ENCODE assay signal across 19 cellular contexts in genomic region chr6:17940151-17940791, GRCh38. TPM values are rescaled to one million over a fixed set of nuclear protein-coding genes. Genes with fewer than 3 reads are reported as not detected.
DNase-seq lines count a peak whose midpoint lies in the region; ATAC-seq, FAIRE-seq and TF ChIP-seq lines count a peak whose summit lies in the region.
"Had no signal": no experiment of that assay in that cellular context is flagged by ENCODE, and none has a peak within 500 bp of the region (broad histone marks: within the 10 kb centered on the region; RNA-seq: fewer than 3 reads in every experiment).

No MANE protein-coding gene starts in this region.

- H3K18ac ChIP-seq in H1 (ENCODE audit: extremely low read depth, low read length), result no peak overlapping the region

- H3K9me3 ChIP-seq in cardiac muscle cell (ENCODE audit: low read depth), result no peaks in the 10 kb centered on the region
- no peaks in the 10 kb centered on the region for H3K9me3 ChIP-seq in H1 (ENCODE audit: insufficient read depth in 2 of 2, low read depth in 1 of 2, low read length in 1 of 2)
- H3K9me3 ChIP-seq in iPS-20b (ENCODE audit: insufficient read depth, low read depth, low read length), result no peaks in the 10 kb centered on the region

- H3K4me1 Mint-ChIP-seq in activated naive CD8-positive, alpha-beta T cell treated with anti-CD3 and anti-CD28 coated beads, Interleukin-2, amount 50 U/mL, for 24 hours, result peaks cover 3% of the 10 kb centered on the region

- TF ChIP-seq CTCF in cardiac muscle cell (IDR thresholded peaks at IDR 0.05; ENCODE audit: low read depth, low read length), result no peak
- TF ChIP-seq CTCF in H1 (IDR thresholded peaks at IDR 0.05; ENCODE audit: control extremely low read depth in 1 of 3, insufficient read depth in 1 of 3, low read depth in 1 of 3, low read length in 3 of 3), result no peak

- H3K36me3 ChIP-seq in cardiac muscle cell, result no peaks in the 10 kb centered on the region
- no peaks in the 10 kb centered on the region for H3K36me3 ChIP-seq in H1 (ENCODE audit: control insufficient read depth in 2 of 4, insufficient read depth in 4 of 4, low read length in 3 of 4)
- H3K36me3 ChIP-seq in iPS-20b (ENCODE audit: insufficient read depth, low read depth, low read length), result no peaks in the 10 kb centered on the region

- H3K27me3 ChIP-seq in cardiac muscle cell (no peaks in the 10 kb centered on the region), H1 (replicated peaks in 1 of 4; ENCODE audit: control insufficient read depth in 3 of 4, extremely low read depth in 1 of 4, insufficient read depth in 3 of 4, low read length in 3 of 4) (no peaks in the 10 kb centered on the region), iPS-20b (ENCODE audit: insufficient read depth, low read length) (no peaks in the 10 kb centered on the region)

- peaks cover 21% of the 10 kb centered on the region for H3K27me3 Mint-ChIP-seq in activated naive CD8-positive, alpha-beta T cell treated with anti-CD3 and anti-CD28 coated beads, Interleukin-2, amount 50 U/mL, for 24 hours

- H4K8ac ChIP-seq in H1 (ENCODE audit: extremely low read depth, insufficient read depth, low read length), result no peak overlapping the region

- POLR2A ChIA-PET in H1 (lab: Charles Lee; ENCODE audit: partially characterized antibody), result no interaction called here

- H3K27ac Mint-ChIP-seq in activated naive CD8-positive, alpha-beta T cell treated with anti-CD3 and anti-CD28 coated beads, Interleukin-2, amount 50 U/mL, for 24 hours, result no peak overlapping the region

- H3K27ac ChIP-seq in cardiac muscle cell (peak overlapping the region; percentile 54), H1 (ENCODE audit: low read depth, low read length) (no peak overlapping the region), iPS-20b (ENCODE audit: low read length) (no peak overlapping the region)
- H3K27ac ChIP-seq: C4-2B had no signal

- TF ChIP-seq EP300 in H1 (IDR thresholded peaks at IDR 0.05; ENCODE audit: borderline replicate concordance in 1 of 2, low read depth in 2 of 2, low read length in 2 of 2), result no peak

- no peak overlapping the region for H3K4ac ChIP-seq in H1 (replicated peaks; ENCODE audit: insufficient read length, low read depth, low read length)

- no peak overlapping the region for H3K14ac ChIP-seq in H1 (ENCODE audit: insufficient read length)

- H3K79me2 ChIP-seq in H1 (ENCODE audit: control insufficient read depth in 1 of 2, insufficient read depth in 2 of 2, low read length in 2 of 2), result peaks cover 0 to 69% of the 10 kb centered on the region in 2 experiments; a peak in 3 of 4 replicates

- no peak overlapping the region for H2BK120ac ChIP-seq in H1 (replicated peaks; ENCODE audit: low read depth, low read length)

- H3K23me2 ChIP-seq in H1 (ENCODE audit: low read depth, low read length), result peaks cover 2% of the 10 kb centered on the region; the same call in 1 of the 2 replicates

- H3K79me1 ChIP-seq in H1 (ENCODE audit: low read depth, low read length), result no peaks in the 10 kb centered on the region

- no peaks in the 10 kb centered on the region for H4K20me1 ChIP-seq in H1 (replicated peaks in 1 of 2; ENCODE audit: control insufficient read depth in 1 of 2, insufficient read depth in 2 of 2, low read length in 2 of 2)

- H2AK5ac ChIP-seq in H1 (ENCODE audit: low read depth, low read length), result no peak overlapping the region

- TF ChIP-seq RAD21 in H1 (IDR thresholded peaks at IDR 0.05 in 1 of 2, conservative IDR thresholded peaks at IDR 0.05 in 1 of 2; ENCODE audit: low read depth in 2 of 2, low read length in 2 of 2), result no peak

- ATAC-seq in Right ventricle myocardium inferior (no peak), GM21737 (IDR thresholded peaks at IDR 0.05; ENCODE audit: unreplicated experiment) (no peak), HG03159 (IDR thresholded peaks at IDR 0.05; ENCODE audit: unreplicated experiment) (no peak)
- ATAC-seq in activated naive CD8-positive, alpha-beta T cell treated with anti-CD3 and anti-CD28 coated beads, Interleukin-2, amount 50 U/mL, for 24 hours, result no peak

- peak overlapping the region; percentile 27; the same call in 1 of the 2 replicates for H2AFZ ChIP-seq in H1 (ENCODE audit: low read length)

- intact Hi-C loops in Right ventricle myocardium inferior (cut with DNase I), result no loop called here

- H4K91ac ChIP-seq in H1 (replicated peaks; ENCODE audit: insufficient read length, low read length), result no peak overlapping the region

- peaks cover 4% of the 10 kb centered on the region for H3K9me3 Mint-ChIP-seq in activated naive CD8-positive, alpha-beta T cell treated with anti-CD3 and anti-CD28 coated beads, Interleukin-2, amount 50 U/mL, for 24 hours

- no peak overlapping the region for H4K5ac ChIP-seq in H1 (ENCODE audit: insufficient read length, low read depth, low read length)

- WGBS in H1 (ENCODE audit: extremely low coverage in 1 of 2, insufficient coverage in 1 of 2, insufficient read length in 1 of 2, insufficient replicate concordance in 2 of 2, low coverage in 1 of 2, low lambda C conversion rate in 2 of 2, missing lambda C conversion rate in 1 of 2), 2 experiments, result 5% methylated on average over 6 of the region's 6 CpGs; no CpG with 5 or more reads in 1 of the 2 experiments

- no peak overlapping the region for H3K56ac ChIP-seq in H1 (replicated peaks; ENCODE audit: insufficient read length, low read depth, low read length)

- H3K4me1 ChIP-seq in cardiac muscle cell (ENCODE audit: low read depth) (peaks cover 17% of the 10 kb centered on the region), H1 (replicated peaks in 1 of 4; ENCODE audit: control insufficient read depth in 3 of 4, insufficient read depth in 4 of 4, low read length in 3 of 4) (peaks cover 0 to 6% (median 3%) of the 10 kb centered on the region in 4 experiments; a peak in 3 of 7 replicates), iPS-20b (ENCODE audit: insufficient read depth, low read length) (peaks cover 32% of the 10 kb centered on the region)

- H3K9ac ChIP-seq in H1 (replicated peaks in 1 of 4; ENCODE audit: extremely low read depth in 1 of 4, low read depth in 3 of 4, low read length in 3 of 4) (peak overlapping the region in 1 of 4 experiments; percentile 27; a peak in 2 of 7 replicates), iPS-20b (ENCODE audit: low read depth, low read length) (peak overlapping the region; percentile 19; the same call in 1 of the 2 replicates)

- no peak overlapping the region for H3K23ac ChIP-seq in H1 (ENCODE audit: insufficient read length)

- H2BK12ac ChIP-seq in H1 (ENCODE audit: low read depth, low read length), result no peak overlapping the region; the same call in 1 of the 2 replicates

- no peak overlapping the region for H2BK20ac ChIP-seq in H1 (ENCODE audit: low read length)

- CTCF ChIA-PET in H1 (lab: Charles Lee; ENCODE audit: partially characterized antibody), result interaction anchor here (1.4 to 1.7 kb wide), 2 partner anchors 17 to 45 kb away, joined by 3 to 4 read pairs; no protein-coding TSS in a partner anchor

- no peak overlapping the region for H2BK15ac ChIP-seq in H1 (ENCODE audit: low read length)

- H2BK5ac ChIP-seq in H1 (ENCODE audit: low read depth, low read length), result no peak overlapping the region

- TF ChIP-seq POLR2A in H1 (IDR thresholded peaks at IDR 0.05; ENCODE audit: control extremely low read depth in 1 of 2, low read depth in 2 of 2, low read length in 2 of 2), result no peak

- H3K4me2 ChIP-seq in H1 (ENCODE audit: insufficient read depth in 1 of 2, low read depth in 2 of 2, low read length in 2 of 2), result peak overlapping the region; percentile 71 to 74

- H3K4me3 ChIP-seq in cardiac muscle cell, result no peak overlapping the region
- H3K4me3 ChIP-seq in H1 (ENCODE audit: extremely low read depth in 1 of 4, insufficient read depth in 2 of 4, low read depth in 3 of 4, low read length in 4 of 4), result peak overlapping the region in 3 of 4 experiments; percentile 25 to 58 (median 28); a peak in 6 of 8 replicates
- H3K4me3 ChIP-seq in iPS-20b (ENCODE audit: low read length), result peak overlapping the region; percentile 71

- DNase-seq in cardiac muscle cell (ENCODE audit: low read depth in 1 of 2, low spot score in 1 of 2), result no peak
- DNase-seq in Right ventricle myocardium inferior (ENCODE audit: missing footprints), result no peak
- no peak for DNase-seq in H1 (ENCODE audit: low read depth in 1 of 2, low spot score in 2 of 2)
- DNase-seq in OCI-M1 (lab: John Stamatoyannopoulos, UW), result no peak
- DNase-seq in activated naive CD8-positive, alpha-beta T cell treated with anti-CD3 and anti-CD28 coated beads, Interleukin-2, amount 50 U/mL, for 24 hours, result no peak
- DNase-seq: DMS79 treated with DMSO at 0.1 percent for 48 hours, GDM1, Karpas-422, MM.1S, NCI-H1105, NCI-H1694 treated with DMSO at 0.1 percent for 48 hours, NCI-H345, NCI-H82, SIG-M5 had no signal

- peak; percentile 13 for FAIRE-seq in H1 (lab: Jason Lieb, UNC)
- FAIRE-seq: GM12892 had no signal

- H3K4me3 Mint-ChIP-seq in activated naive CD8-positive, alpha-beta T cell treated with anti-CD3 and anti-CD28 coated beads, Interleukin-2, amount 50 U/mL, for 24 hours, result no peak overlapping the region

- H3K36me3 Mint-ChIP-seq in activated naive CD8-positive, alpha-beta T cell treated with anti-CD3 and anti-CD28 coated beads, Interleukin-2, amount 50 U/mL, for 24 hours (ENCODE audit: low read depth), result no peaks in the 10 kb centered on the region

TF ChIP-seq in H1, 55 proteins besides CTCF, POLR2A, EP300 and RAD21:
- TF ChIP-seq CBX8 (IDR thresholded peaks at IDR 0.05; ENCODE audit: borderline replicate concordance, low read depth, low read length) (no peak), ASH2L (IDR thresholded peaks at IDR 0.05; ENCODE audit: low read length) (peak; percentile 54)
TF ChIP-seq in H1: peak in this region for 1.

RNA-seq across cellular contexts. Expression of gene KIF13A, which starts 47.2 kb away (rescaled TPM):
- 55.8 and 96.9 TPM in 2 replicates for total RNA-seq in cardiac muscle cell
- 39.1 and 65.2 TPM in 2 replicates for polyA plus RNA-seq in cardiac muscle cell
- total RNA-seq in Right ventricle myocardium inferior, result 57.3 TPM
- 40.8 and 43.3 TPM in 2 replicates for total RNA-seq in H1 (2021; fragmentation: NEBNext Ultra II Directional; extraction: Animal tissue kit (Norgen Biotek cat#: 25700))
- polyA plus RNA-seq in H1 (2011; rRNA removed), result 10.4 and 14.7 TPM in 2 replicates
- polyA plus RNA-seq in H1 (2011; cell fraction: cytosol; rRNA removed), result 18.0 TPM
- 20.1 TPM for polyA plus RNA-seq in H1 (2011; cell fraction: nucleus; rRNA removed)
- 20.9 to 26.8 TPM (median 23.9 TPM) in 4 replicates for polyA plus RNA-seq in H1 (2012, experiment 1 of 2)
- 4.9 TPM for polyA plus RNA-seq in H1 (2012, experiment 2 of 2)
- polyA plus RNA-seq in H1 (2013, experiment 1 of 2), result 14.8 TPM
- 14.9 TPM for polyA plus RNA-seq in H1 (2013, experiment 2 of 2)
- polyA minus RNA-seq in H1 (2011; rRNA and poly(A)+ RNA removed), result 30.6 and 36.4 TPM in 2 replicates
- 24.3 TPM for polyA minus RNA-seq in H1 (2011; cell fraction: cytosol; rRNA and poly(A)+ RNA removed)
- polyA minus RNA-seq in H1 (2011; cell fraction: nucleus; rRNA and poly(A)+ RNA removed), result 37.2 TPM
